9 cellular contexts compared by ENCODE assay signal in the genomic region with DNA sequence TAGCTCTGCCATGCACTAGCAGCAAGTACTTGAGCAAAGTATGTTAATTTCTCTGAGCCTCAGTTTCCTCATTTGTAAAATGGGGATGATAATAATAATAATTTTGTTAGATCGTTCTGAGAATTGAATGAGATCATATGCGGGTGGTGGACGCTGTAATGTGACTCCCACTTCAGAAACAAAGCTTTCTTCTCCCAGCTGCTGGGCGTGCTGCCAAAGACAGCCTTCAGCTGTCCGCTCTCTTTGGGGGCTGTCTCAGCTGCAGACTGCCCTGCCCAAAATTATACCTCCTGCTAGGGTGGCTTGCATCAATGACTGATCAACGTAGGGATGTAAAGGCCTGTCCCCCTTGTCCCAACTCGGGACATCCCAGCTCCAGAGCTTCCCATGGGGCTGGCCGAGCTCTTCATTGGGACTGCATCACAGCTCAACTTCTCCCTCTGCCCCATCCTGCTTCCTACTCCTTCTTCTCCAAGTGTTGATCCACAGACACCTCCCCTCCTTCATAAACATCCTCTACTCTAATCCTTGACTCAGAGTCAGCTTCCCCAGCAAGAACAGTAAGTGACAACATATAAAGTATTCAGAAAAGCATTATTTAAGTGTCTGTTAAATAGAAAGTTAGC. TPM values are rescaled to one million over a fixed set of nuclear protein-coding genes. Genes with fewer than 3 reads are reported as not detected.
DNase-seq lines count a peak whose midpoint lies in the region; ATAC-seq and TF ChIP-seq lines count a peak whose summit lies in the region.
"Had no signal": no experiment of that assay in that cellular context is flagged by ENCODE, and none has a peak within 500 bp of the region (broad histone marks: within the 10 kb centered on the region; RNA-seq: fewer than 3 reads in every experiment).

No MANE protein-coding gene starts in this region.

- H3K27me3 Mint-ChIP-seq in activated naive CD4-positive, alpha-beta T cell treated with anti-CD3 and anti-CD28 coated beads for 36 hours (ENCODE audit: low read depth), result peaks cover 3% of the 10 kb centered on the region
- H3K27me3 Mint-ChIP-seq in CD8-positive, alpha-beta T cell (ENCODE audit: low read depth), result peaks cover 26% of the 10 kb centered on the region

- no peak for ATAC-seq in HG03469 (IDR thresholded peaks at IDR 0.05; ENCODE audit: unreplicated experiment)
- ATAC-seq in CD8-positive, alpha-beta T cell, result no peak

- intact Hi-C loops in activated naive CD4-positive, alpha-beta T cell treated with anti-CD3 and anti-CD28 coated beads for 36 hours (cut with micrococcal nuclease), result no loop called here
- intact Hi-C loops in CD8-positive, alpha-beta T cell (cut with DNase I, micrococcal nuclease), result no loop called here

- TF ChIP-seq CTCF in CD8-positive, alpha-beta T cell (IDR thresholded peaks at IDR 0.05), result no peak

- CTCF ChIA-PET in activated naive CD4-positive, alpha-beta T cell treated with anti-CD3 and anti-CD28 coated beads for 36 hours (lab: Charles Lee), result interaction anchor here (0.6 to 1.7 kb wide), 5 partner anchors 8 to 532 kb away, joined by 3 to 6 read pairs (median 4); no protein-coding TSS in a partner anchor
- CTCF ChIA-PET in CD8-positive, alpha-beta T cell (lab: Charles Lee), result interaction anchor here (1.1 to 2.9 kb wide), 2 partner anchors 9 to 127 kb away, joined by 3 to 11 read pairs; no protein-coding TSS in a partner anchor

- H3K27ac ChIP-seq in CD8-positive, alpha-beta T cell (ENCODE audit: low read depth, low read length), result no peak overlapping the region

- no peaks in the 10 kb centered on the region for H3K27me3 ChIP-seq in CD8-positive, alpha-beta T cell (ENCODE audit: insufficient read depth, low read length)

- H3K36me3 Mint-ChIP-seq in activated naive CD4-positive, alpha-beta T cell treated with anti-CD3 and anti-CD28 coated beads for 36 hours (ENCODE audit: low read depth), result no peaks in the 10 kb centered on the region
- no peaks in the 10 kb centered on the region for H3K36me3 Mint-ChIP-seq in CD8-positive, alpha-beta T cell
- H3K36me3 Mint-ChIP-seq: CD4-positive, CD25-positive, alpha-beta regulatory T cell had no signal

- no peaks in the 10 kb centered on the region for H3K9me3 ChIP-seq in CD8-positive, alpha-beta T cell (ENCODE audit: low read length)

- peak; percentile 94 for DNase-seq in COLO668 (lab: John Stamatoyannopoulos, UW; ENCODE audit: unreplicated experiment)
- peak; percentile 84 for DNase-seq in NCI-H2029 (lab: John Stamatoyannopoulos, UW)
- peak in 45 of 58 donors; percentile 5 to 85 (median 45) for DNase-seq in anterior cingulate cortex (lab: John Stamatoyannopoulos, UW)
- peak; percentile 85 for DNase-seq in iris pigment epithelial cell (ENCODE audit: low read depth)
- no peak for DNase-seq in activated naive CD4-positive, alpha-beta T cell treated with anti-CD3 and anti-CD28 coated beads for 36 hours
- DNase-seq in CD8-positive, alpha-beta T cell, result no peak
- no peak for DNase-seq in MV-4-11 (lab: John Stamatoyannopoulos, UW)
- DNase-seq: CD4-positive, CD25-positive, alpha-beta regulatory T cell had no signal

- no peaks in the 10 kb centered on the region for H3K36me3 ChIP-seq in CD8-positive, alpha-beta T cell (ENCODE audit: insufficient read depth, low read length)

- POLR2A ChIA-PET in CD8-positive, alpha-beta T cell (lab: Charles Lee), result no interaction called here

- no peaks in the 10 kb centered on the region for H3K4me1 Mint-ChIP-seq in activated naive CD4-positive, alpha-beta T cell treated with anti-CD3 and anti-CD28 coated beads for 36 hours (ENCODE audit: low read depth)
- no peaks in the 10 kb centered on the region for H3K4me1 Mint-ChIP-seq in CD8-positive, alpha-beta T cell (ENCODE audit: low read depth)
- H3K4me1 Mint-ChIP-seq: CD4-positive, CD25-positive, alpha-beta regulatory T cell had no signal

- H3K4me3 Mint-ChIP-seq in activated naive CD4-positive, alpha-beta T cell treated with anti-CD3 and anti-CD28 coated beads for 36 hours, result no peak overlapping the region
- no peak overlapping the region for H3K4me3 Mint-ChIP-seq in CD8-positive, alpha-beta T cell
- H3K4me3 Mint-ChIP-seq: CD4-positive, CD25-positive, alpha-beta regulatory T cell had no signal

- no peaks in the 10 kb centered on the region for H3K4me1 ChIP-seq in CD8-positive, alpha-beta T cell (ENCODE audit: insufficient read depth, low read length)

- H3K9me3 Mint-ChIP-seq in activated naive CD4-positive, alpha-beta T cell treated with anti-CD3 and anti-CD28 coated beads for 36 hours, result peaks cover 6% of the 10 kb centered on the region
- peaks cover 2% of the 10 kb centered on the region for H3K9me3 Mint-ChIP-seq in CD8-positive, alpha-beta T cell

- no peak overlapping the region for H3K4me3 ChIP-seq in CD8-positive, alpha-beta T cell (ENCODE audit: low read depth, low read length)

- H3K27ac Mint-ChIP-seq in activated naive CD4-positive, alpha-beta T cell treated with anti-CD3 and anti-CD28 coated beads for 36 hours, result no peak overlapping the region
- H3K27ac Mint-ChIP-seq in CD8-positive, alpha-beta T cell, result no peak overlapping the region
- H3K27ac Mint-ChIP-seq: CD4-positive, CD25-positive, alpha-beta regulatory T cell had no signal

RNA-seq across cellular contexts. Expression of a gene that starts 30.7 kb away (rescaled TPM):
- total RNA-seq in activated naive CD4-positive, alpha-beta T cell treated with anti-CD3 and anti-CD28 coated beads for 36 hours, result not detected
- total RNA-seq in CD8-positive, alpha-beta T cell, result not detected
- total RNA-seq: CD4-positive, CD25-positive, alpha-beta regulatory T cell had no signal

Comparison
In these comparisons a context has a peak if more than half of its experiments do, and no peak if none do; other contexts are left out.
1. DNase-seq: peak in COLO668 (single experiment), NCI-H2029 (single experiment), anterior cingulate cortex (45 of 58) and iris pigment epithelial cell (single experiment); none in activated naive CD4-positive, alpha-beta T cell treated with anti-CD3 and anti-CD28 coated beads for 36 hours (single experiment), CD8-positive, alpha-beta T cell (0 of 7) and MV-4-11 (single experiment).